In the genomic region with DNA sequence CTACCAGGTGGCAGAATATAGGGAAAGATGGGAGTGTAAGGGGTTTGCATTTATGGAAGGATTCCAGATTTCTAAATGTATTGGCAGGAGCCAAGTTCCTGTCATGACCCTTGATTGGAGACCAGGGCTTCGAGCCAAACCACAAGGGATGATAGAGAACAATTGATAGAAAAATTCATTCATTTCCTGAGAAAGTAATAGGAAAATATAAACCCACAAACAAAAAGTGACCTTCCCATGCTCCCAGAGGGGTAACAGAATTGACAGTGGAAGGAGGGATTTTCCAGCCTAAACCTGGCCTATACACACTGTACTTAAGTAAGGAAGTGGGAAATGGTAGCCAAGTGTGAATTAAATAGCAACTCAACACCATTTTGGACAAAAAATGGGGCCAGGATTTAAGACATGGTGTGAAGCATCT, we compare ENCODE assay signal across 13 cellular contexts. TPM values are rescaled to one million over a fixed set of nuclear protein-coding genes. Genes with fewer than 3 reads are reported as not detected.
DNase-seq lines count a peak whose midpoint lies in the region; ATAC-seq and TF ChIP-seq lines count a peak whose summit lies in the region.
"Had no signal": no experiment of that assay in that cellular context is flagged by ENCODE, and none has a peak within 500 bp of the region (broad histone marks: within the 10 kb centered on the region; RNA-seq: fewer than 3 reads in every experiment).

No MANE protein-coding gene starts in this region.

- intact Hi-C loops in left ventricle myocardium inferior (cut with micrococcal nuclease) (no loop called here), Right ventricle myocardium superior (cut with DNase I) (no loop called here), mammary epithelial cell (cut with micrococcal nuclease) (loop anchor here (2.0 kb wide), 1 partner anchor 49 kb away; no protein-coding TSS in a partner anchor), mucosa of descending colon (cut with DNase I, micrococcal nuclease) (no loop called here)
- intact Hi-C loops in CD4-positive, alpha-beta T cell (cut with DNase I, micrococcal nuclease) = no loop called here

- H3K27ac ChIP-seq in left ventricle myocardium inferior (replicated peaks) (peak overlapping the region; percentile 79), mammary epithelial cell (ENCODE audit: insufficient read depth, low read depth, low read length) (no peak overlapping the region), lung (ENCODE audit: low read depth in 1 of 2, low read length in 1 of 2) (peak overlapping the region; percentile 38 to 45)
- H3K27ac ChIP-seq in CD4-positive, alpha-beta T cell (ENCODE audit: low read depth, low read length) = no peak overlapping the region

- H3K9me3 ChIP-seq in left ventricle myocardium inferior (replicated peaks) (no peaks in the 10 kb centered on the region), mammary epithelial cell (replicated peaks; ENCODE audit: insufficient read depth, low read length) (no peaks in the 10 kb centered on the region), lung (ENCODE audit: control insufficient read depth in 2 of 2, insufficient read depth in 1 of 2, low read length in 1 of 2) (no peaks in the 10 kb centered on the region), mucosa of descending colon (no peaks in the 10 kb centered on the region)
- no peaks in the 10 kb centered on the region for H3K9me3 ChIP-seq in CD4-positive, alpha-beta T cell (ENCODE audit: control insufficient read depth, low read length)

- H3K27me3 ChIP-seq in left ventricle myocardium inferior (ENCODE audit: low read depth) = no peaks in the 10 kb centered on the region
- H3K27me3 ChIP-seq in mammary epithelial cell (ENCODE audit: insufficient read depth, low read length) = no peaks in the 10 kb centered on the region
- H3K27me3 ChIP-seq in lung (ENCODE audit: control insufficient read depth, insufficient read depth) = no peaks in the 10 kb centered on the region
- H3K27me3 ChIP-seq in CD4-positive, alpha-beta T cell (ENCODE audit: control insufficient read depth, insufficient read depth, low read length) = no peaks in the 10 kb centered on the region

- H3K4me3 ChIP-seq in left ventricle myocardium inferior (no peak overlapping the region), mammary epithelial cell (replicated peaks in 1 of 3; ENCODE audit: insufficient read depth in 1 of 3, low read depth in 2 of 3, low read length in 3 of 3) (no peak overlapping the region), lung (no peak overlapping the region), mucosa of descending colon (no peak overlapping the region)

- DNase-seq in left ventricle myocardium inferior (no peak), Right ventricle myocardium superior (no peak), mammary epithelial cell (peak; percentile 45), lung (ENCODE audit: low spot score) (no peak), COLO668 (lab: John Stamatoyannopoulos, UW; ENCODE audit: unreplicated experiment) (no peak), mucosa of descending colon (no peak)
- DNase-seq in CD4-positive, alpha-beta T cell = no peak
- DNase-seq: activated T-cell treated with anti-CD3 and anti-CD28 coated beads, Interleukin-2, amount 50 U/mL, for 1 hour; immature natural killer cell; posterior cingulate gyrus; T-helper 2 cell had no signal

- POLR2A ChIA-PET in CD4-positive, alpha-beta T cell (lab: Charles Lee) = no interaction called here

- no peak overlapping the region for H3K27ac Mint-ChIP-seq in CD4-positive, alpha-beta T cell
- H3K27ac Mint-ChIP-seq: dendritic cell treated with granulocyte-macrophage colony-stimulating factor and Interleukin-4, amounts not matched to agents 40 ng/mL and 50 ng/mL, for 4 days; immature natural killer cell had no signal

- peak overlapping the region; percentile 46 for H3K4me2 ChIP-seq in mammary epithelial cell (ENCODE audit: insufficient read depth, low read depth, low read length)

- no peak overlapping the region for H3K9ac ChIP-seq in mammary epithelial cell (ENCODE audit: insufficient read depth, low read length)

- BruUV-seq in mammary epithelial cell (replicated peaks; lab: Mats Ljungman, UMichigan) = no TSS peak

- no peaks in the 10 kb centered on the region for H3K36me3 ChIP-seq in left ventricle myocardium inferior
- H3K36me3 ChIP-seq in mammary epithelial cell (ENCODE audit: insufficient read depth, low read length) = no peaks in the 10 kb centered on the region
- H3K36me3 ChIP-seq in lung (ENCODE audit: control insufficient read depth in 2 of 2, insufficient read depth in 2 of 2, low read length in 2 of 2) = no peaks in the 10 kb centered on the region
- H3K36me3 ChIP-seq in mucosa of descending colon (ENCODE audit: low read depth) = no peaks in the 10 kb centered on the region

- TF ChIP-seq CTCF in left ventricle myocardium inferior (IDR thresholded peaks at IDR 0.05; ENCODE audit: borderline replicate concordance) (no peak), mammary epithelial cell (conservative IDR thresholded peaks at IDR 0.05 in 1 of 2, IDR thresholded peaks at IDR 0.05 in 1 of 2; ENCODE audit: extremely low read depth in 1 of 2, insufficient read depth in 1 of 2, low read depth in 1 of 2, low read length in 2 of 2) (no peak), lung (IDR thresholded peaks at IDR 0.05; ENCODE audit: control extremely low read depth, extremely low read depth) (no peak), mucosa of descending colon (IDR thresholded peaks at IDR 0.05) (no peak)
- no peak for TF ChIP-seq CTCF in CD4-positive, alpha-beta T cell (IDR thresholded peaks at IDR 0.05)

- peaks cover 49% of the 10 kb centered on the region for H3K4me1 ChIP-seq in left ventricle myocardium inferior
- H3K4me1 ChIP-seq in mammary epithelial cell (ENCODE audit: insufficient read depth, low read length) = peaks cover 54% of the 10 kb centered on the region
- H3K4me1 ChIP-seq in lung (ENCODE audit: control insufficient read depth in 2 of 2, insufficient read depth in 2 of 2, low read length in 2 of 2) = peaks cover 3 to 31% of the 10 kb centered on the region in 2 donors
- no peaks in the 10 kb centered on the region for H3K4me1 ChIP-seq in mucosa of descending colon (ENCODE audit: low read depth)

- no peak for ATAC-seq in Right ventricle myocardium superior (ENCODE audit: poor library complexity)
- no peak for ATAC-seq in lung (ENCODE audit: insufficient read depth, low FRiP score)
- no peak for ATAC-seq in GM21423 (IDR thresholded peaks at IDR 0.05; ENCODE audit: unreplicated experiment)
- ATAC-seq in CD4-positive, alpha-beta T cell (ENCODE audit: poor library complexity) = no peak
- ATAC-seq in mucosa of descending colon = no peak

- in situ Hi-C loops in mammary epithelial cell (cut with MboI; ENCODE audit: low sequenced_read_pairs in 2 of 2) = no loop called here

- no peak overlapping the region for H3K4me3 Mint-ChIP-seq in CD4-positive, alpha-beta T cell
- H3K4me3 Mint-ChIP-seq: dendritic cell treated with granulocyte-macrophage colony-stimulating factor and Interleukin-4, amounts not matched to agents 40 ng/mL and 50 ng/mL, for 4 days; immature natural killer cell had no signal

- H4K20me1 ChIP-seq in mammary epithelial cell (ENCODE audit: insufficient read depth, low read length) = no peaks in the 10 kb centered on the region

- no peaks in the 10 kb centered on the region for H3K36me3 Mint-ChIP-seq in CD4-positive, alpha-beta T cell (ENCODE audit: low read depth)
- H3K36me3 Mint-ChIP-seq: immature natural killer cell had no signal

- WGBS in mammary epithelial cell (ENCODE audit: low coverage, missing lambda C conversion rate) = 0% methylated on average over 1 of the region's 1 CpG
- WGBS in lung, 2 donors = 28 to 30% methylated on average over 1 of the region's 1 CpG

- dilution Hi-C loops in mammary epithelial cell (cut with HindIII; ENCODE audit: low sequenced_read_pairs) = loop anchor here (5.0 kb wide), 1 partner anchor 93 kb away; no protein-coding TSS in a partner anchor

- H3K9me3 Mint-ChIP-seq in CD4-positive, alpha-beta T cell = no peaks in the 10 kb centered on the region
- H3K9me3 Mint-ChIP-seq: dendritic cell treated with granulocyte-macrophage colony-stimulating factor and Interleukin-4, amounts not matched to agents 40 ng/mL and 50 ng/mL, for 4 days; immature natural killer cell had no signal

- H3K4me1 Mint-ChIP-seq in CD4-positive, alpha-beta T cell (ENCODE audit: low read depth) = no peaks in the 10 kb centered on the region
- H3K4me1 Mint-ChIP-seq: immature natural killer cell had no signal

- CTCF ChIA-PET in mammary epithelial cell (lab: Charles Lee; ENCODE audit: low non-redundant PET) = interaction anchor here (0.6 kb wide), 1 partner anchor 263 kb away, joined by 3 read pairs; no protein-coding TSS in a partner anchor
- CTCF ChIA-PET in CD4-positive, alpha-beta T cell (lab: Charles Lee) = no interaction called here

- H3K79me2 ChIP-seq in mammary epithelial cell (ENCODE audit: insufficient read depth, low read length) = no peaks in the 10 kb centered on the region

- H3K27me3 Mint-ChIP-seq in CD4-positive, alpha-beta T cell = no peaks in the 10 kb centered on the region

- H2AFZ ChIP-seq in mammary epithelial cell (ENCODE audit: low read depth, low read length) = no peak overlapping the region

RNA-seq across cellular contexts. Expression of a gene that starts 22.4 kb away (rescaled TPM):
- total RNA-seq in left ventricle myocardium inferior (4.5 TPM), Right ventricle myocardium superior (4.3 TPM), mammary epithelial cell (1 to 10 TPM; 1.1 to 1.2 TPM), lung (10 to 100 TPM; 12.1 to 16.0 TPM), mucosa of descending colon (1 to 10 TPM; 6.9 to 7.6 (median 7.5) TPM)
- polyA plus RNA-seq in mammary epithelial cell (0.41 TPM), lung (10 to 100 TPM in 1 of 2 donors, 1 to 10 TPM in 1; 8.1 to 17.8 TPM)
- not detected for polyA minus RNA-seq in mammary epithelial cell
- total RNA-seq in CD4-positive, alpha-beta T cell = 10 to 100 TPM; 36.9 to 38.9 TPM

RNA-seq across cellular contexts. Expression of a gene that starts 27.9 kb away (rescaled TPM):
- total RNA-seq in left ventricle myocardium inferior (12.8 TPM), Right ventricle myocardium superior (18.0 TPM), mammary epithelial cell (10 to 100 TPM; 58.5 to 62.2 TPM), lung (100 to 1,000 TPM in 1 of 2 donors, 10 to 100 TPM in 1; 51.6 to 140 TPM), mucosa of descending colon (10 to 100 TPM; 20.6 to 34.5 (median 29.6) TPM)
- polyA plus RNA-seq in mammary epithelial cell (50.9 TPM), lung (10 to 100 TPM; 24.0 to 91.8 TPM)
- 69.8 TPM for polyA minus RNA-seq in mammary epithelial cell
- total RNA-seq in CD4-positive, alpha-beta T cell = 10 to 100 TPM; 15.6 to 16.4 TPM

RNA-seq across cellular contexts. Expression of a gene that starts 48.3 kb away (rescaled TPM):
- total RNA-seq in left ventricle myocardium inferior (6.9 TPM), Right ventricle myocardium superior (5.9 TPM), mammary epithelial cell (1 to 10 TPM; 2.5 to 3.6 TPM), lung (10 to 100 TPM; 17.3 to 27.2 TPM), mucosa of descending colon (10 to 100 TPM in 2 of 3 donors, 1 to 10 TPM in 1; 5.8 to 12.7 (median 11.2) TPM)
- polyA plus RNA-seq in mammary epithelial cell (2.2 TPM), lung (10 to 100 TPM; 12.6 to 47.7 TPM)
- 0.67 TPM for polyA minus RNA-seq in mammary epithelial cell
- total RNA-seq in CD4-positive, alpha-beta T cell = 10 to 100 TPM; 11.5 to 12.8 TPM

Comparison
In these comparisons a context has a peak if more than half of its experiments do, and no peak if none do; other contexts are left out.
1. H3K27ac ChIP-seq: peak in left ventricle myocardium inferior (single experiment) and lung (2 of 2); none in mammary epithelial cell (single experiment) and CD4-positive, alpha-beta T cell (single experiment).